In the genomic region with DNA sequence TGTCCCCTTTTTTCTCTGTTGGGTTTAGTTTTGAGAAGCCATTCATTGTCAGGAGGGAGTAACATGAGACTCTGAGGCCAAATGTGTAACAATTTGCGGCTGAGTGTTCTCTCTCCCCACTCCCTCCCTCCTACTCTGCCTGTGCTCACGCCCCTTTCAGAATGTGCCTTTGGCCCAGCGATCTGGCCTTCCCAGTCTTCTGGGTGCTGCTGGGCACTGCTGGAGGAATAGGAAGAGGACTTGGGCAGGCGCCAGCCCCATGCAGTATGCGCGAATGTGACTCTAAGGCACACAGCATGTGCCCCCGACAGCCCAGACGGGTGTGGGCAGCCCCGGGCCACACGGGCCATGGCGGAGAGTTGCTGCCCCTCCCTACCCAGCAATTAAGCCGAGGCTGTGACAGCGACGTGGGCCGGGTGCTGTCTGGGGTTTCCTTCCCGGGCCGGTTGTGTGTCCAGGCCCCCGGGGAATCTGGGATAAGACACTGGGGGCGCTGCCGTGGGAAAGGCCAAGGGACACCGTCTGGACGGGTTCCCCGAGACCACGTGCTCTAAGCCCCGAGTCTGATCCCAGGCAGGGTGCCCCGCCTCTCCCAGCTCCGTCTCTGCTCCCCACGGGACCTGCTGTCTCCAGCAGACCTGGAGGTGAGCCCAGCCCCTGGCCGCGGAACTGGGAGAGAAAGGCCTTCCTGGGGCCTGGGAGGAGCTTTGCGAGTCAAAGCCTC, we compare ENCODE assay signal across 8 cellular contexts.
DNase-seq lines count a peak whose midpoint lies in the region; ATAC-seq, FAIRE-seq and TF ChIP-seq lines count a peak whose summit lies in the region.

No MANE protein-coding gene starts in this region.

- H3K27ac ChIP-seq in keratinocyte (ENCODE audit: control insufficient read depth, insufficient read depth, low read length) (peak overlapping the region; percentile 30), thyroid gland (peak overlapping the region; percentile 5 to 50 (median 33))

- no peak for TF ChIP-seq POLR2A in thyroid gland (IDR thresholded peaks at IDR 0.05)

- WGBS in thyroid gland, 2 donors: 45 to 64% methylated on average over 14 to 28 of the region's 31 CpGs

- CTCF ChIA-PET in activated CD8-positive, alpha-beta memory T cell treated with anti-CD3 and anti-CD28 coated beads, Interleukin-2, amount 10 ng/mL, durations not matched to agents 7 days and 5 days (lab: Charles Lee): no interaction called here

- H3K27me3 Mint-ChIP-seq in T-helper 17 cell: peaks cover 5% of the 10 kb centered on the region
- no peaks in the 10 kb centered on the region for H3K27me3 Mint-ChIP-seq in activated CD8-positive, alpha-beta memory T cell treated with anti-CD3 and anti-CD28 coated beads, Interleukin-2, amount 10 ng/mL, durations not matched to agents 7 days and 5 days

- H3K9me3 Mint-ChIP-seq in activated CD8-positive, alpha-beta memory T cell treated with anti-CD3 and anti-CD28 coated beads, Interleukin-2, amount 10 ng/mL, durations not matched to agents 7 days and 5 days (ENCODE audit: low read depth): peaks cover 3% of the 10 kb centered on the region

- no peaks in the 10 kb centered on the region for H3K36me3 ChIP-seq in keratinocyte (ENCODE audit: control insufficient read depth in 2 of 2, extremely low read depth in 1 of 2, insufficient read depth in 2 of 2, low read length in 2 of 2)
- H3K36me3 ChIP-seq in thyroid gland: no peaks in the 10 kb centered on the region

- peak overlapping the region; percentile 48 for H3K9ac ChIP-seq in keratinocyte (ENCODE audit: control insufficient read depth, extremely low read depth, insufficient read depth, low read length)

- H3K4me1 ChIP-seq in keratinocyte (ENCODE audit: control insufficient read depth, extremely low read depth, insufficient read depth, low read length) (peaks cover 6% of the 10 kb centered on the region), thyroid gland (no peaks in the 10 kb centered on the region)

- peaks cover 2% of the 10 kb centered on the region for H3K4me1 Mint-ChIP-seq in T-helper 17 cell
- peaks cover 2% of the 10 kb centered on the region for H3K4me1 Mint-ChIP-seq in activated CD8-positive, alpha-beta memory T cell treated with anti-CD3 and anti-CD28 coated beads, Interleukin-2, amount 10 ng/mL, durations not matched to agents 7 days and 5 days

- dilution Hi-C loops in keratinocyte (cut with MboI; ENCODE audit: extremely low pct_ligation_motif_present, low sequenced_read_pairs): no loop called here

- no peaks in the 10 kb centered on the region for H3K9me3 ChIP-seq in keratinocyte (ENCODE audit: control insufficient read depth, low read depth, low read length)
- H3K9me3 ChIP-seq in thyroid gland: no peaks in the 10 kb centered on the region
- no peaks in the 10 kb centered on the region for H3K9me3 ChIP-seq in T-helper 17 cell (ENCODE audit: control insufficient read depth, low read length, poor library complexity, severe bottlenecking)

- DNase-seq in DMS153 (lab: John Stamatoyannopoulos, UW): peak; percentile 71
- DNase-seq in LHCN-M2 (ENCODE audit: low read depth): peak; percentile 80
- peak; percentile 14 for DNase-seq in cerebellar cortex (ENCODE audit: low spot score)
- DNase-seq in keratinocyte (ENCODE audit: low read depth, low spot score): peak; percentile 9
- DNase-seq in thyroid gland: peak; percentile 47 to 76
- no peak for DNase-seq in T-helper 17 cell
- DNase-seq in activated CD8-positive, alpha-beta memory T cell treated with anti-CD3 and anti-CD28 coated beads, Interleukin-2, amount 10 ng/mL, durations not matched to agents 7 days and 5 days: no peak

- H3K4me3 Mint-ChIP-seq in T-helper 17 cell: no peak overlapping the region
- no peak overlapping the region for H3K4me3 Mint-ChIP-seq in activated CD8-positive, alpha-beta memory T cell treated with anti-CD3 and anti-CD28 coated beads, Interleukin-2, amount 10 ng/mL, durations not matched to agents 7 days and 5 days

- H3K27me3 ChIP-seq in keratinocyte (ENCODE audit: control insufficient read depth, extremely low read depth, insufficient read depth, low read length): no peaks in the 10 kb centered on the region
- H3K27me3 ChIP-seq in thyroid gland: no peaks in the 10 kb centered on the region

- no peak overlapping the region for H3K27ac Mint-ChIP-seq in T-helper 17 cell
- H3K27ac Mint-ChIP-seq in activated CD8-positive, alpha-beta memory T cell treated with anti-CD3 and anti-CD28 coated beads, Interleukin-2, amount 10 ng/mL, durations not matched to agents 7 days and 5 days: no peak overlapping the region

- no peak for ATAC-seq in GM19023 (IDR thresholded peaks at IDR 0.05; ENCODE audit: unreplicated experiment)
- ATAC-seq in T-helper 17 cell: no peak
- ATAC-seq in activated CD8-positive, alpha-beta memory T cell treated with anti-CD3 and anti-CD28 coated beads, Interleukin-2, amount 10 ng/mL, durations not matched to agents 7 days and 5 days: no peak

- H3K36me3 Mint-ChIP-seq in T-helper 17 cell (ENCODE audit: low read depth): no peaks in the 10 kb centered on the region
- no peaks in the 10 kb centered on the region for H3K36me3 Mint-ChIP-seq in activated CD8-positive, alpha-beta memory T cell treated with anti-CD3 and anti-CD28 coated beads, Interleukin-2, amount 10 ng/mL, durations not matched to agents 7 days and 5 days

- H3K4me3 ChIP-seq in keratinocyte (ENCODE audit: control insufficient read depth in 2 of 3, extremely low read depth in 1 of 3, insufficient read depth in 2 of 3, low read depth in 1 of 3, low read length in 3 of 3): peak overlapping the region in 1 of 3 experiments; percentile 47
- no peak overlapping the region for H3K4me3 ChIP-seq in thyroid gland (replicated peaks in 1 of 3)

- no peaks in the 10 kb centered on the region for H4K20me1 ChIP-seq in keratinocyte (ENCODE audit: control insufficient read depth, extremely low read depth, insufficient read depth, low read length)

- no peak for TF ChIP-seq CTCF in keratinocyte (optimal IDR thresholded peaks at IDR 0.05 in 1 of 3, IDR thresholded peaks at IDR 0.05 in 1 of 3, conservative IDR thresholded peaks at IDR 0.05 in 1 of 3; ENCODE audit: extremely low read depth in 1 of 3, insufficient read depth in 2 of 3, low read length in 3 of 3)
- peak in 1 of 6 experiments; percentile 7 for TF ChIP-seq CTCF in thyroid gland (IDR thresholded peaks at IDR 0.05)

- peak overlapping the region; percentile 71 for H3K4me2 ChIP-seq in keratinocyte (ENCODE audit: control insufficient read depth, extremely low read depth, insufficient read depth, low read depth, low read length)

- no peak for FAIRE-seq in keratinocyte (lab: Jason Lieb, UNC)

- intact Hi-C loops in thyroid gland (cut with DNase I): no loop called here

- H3K9me1 ChIP-seq in keratinocyte (ENCODE audit: control insufficient read depth, extremely low read depth, insufficient read depth, low read length): no peaks in the 10 kb centered on the region

- H2AFZ ChIP-seq in keratinocyte (ENCODE audit: control insufficient read depth, low read length): peak overlapping the region; percentile 86

- H3K79me2 ChIP-seq in keratinocyte (ENCODE audit: control insufficient read depth, insufficient read depth, low read length): no peaks in the 10 kb centered on the region

Comparison
In these comparisons a context has a peak if more than half of its experiments do, and no peak if none do; other contexts are left out.
1. DNase-seq: peak in DMS153 (single experiment), LHCN-M2 (single experiment), cerebellar cortex (single experiment), keratinocyte (single experiment) and thyroid gland (2 of 2); none in T-helper 17 cell (0 of 3) and activated CD8-positive, alpha-beta memory T cell treated with anti-CD3 and anti-CD28 coated beads, Interleukin-2, amount 10 ng/mL, durations not matched to agents 7 days and 5 days (single experiment).